Comparison of ENCODE assay signal across 1 cellular context in the genomic region with DNA sequence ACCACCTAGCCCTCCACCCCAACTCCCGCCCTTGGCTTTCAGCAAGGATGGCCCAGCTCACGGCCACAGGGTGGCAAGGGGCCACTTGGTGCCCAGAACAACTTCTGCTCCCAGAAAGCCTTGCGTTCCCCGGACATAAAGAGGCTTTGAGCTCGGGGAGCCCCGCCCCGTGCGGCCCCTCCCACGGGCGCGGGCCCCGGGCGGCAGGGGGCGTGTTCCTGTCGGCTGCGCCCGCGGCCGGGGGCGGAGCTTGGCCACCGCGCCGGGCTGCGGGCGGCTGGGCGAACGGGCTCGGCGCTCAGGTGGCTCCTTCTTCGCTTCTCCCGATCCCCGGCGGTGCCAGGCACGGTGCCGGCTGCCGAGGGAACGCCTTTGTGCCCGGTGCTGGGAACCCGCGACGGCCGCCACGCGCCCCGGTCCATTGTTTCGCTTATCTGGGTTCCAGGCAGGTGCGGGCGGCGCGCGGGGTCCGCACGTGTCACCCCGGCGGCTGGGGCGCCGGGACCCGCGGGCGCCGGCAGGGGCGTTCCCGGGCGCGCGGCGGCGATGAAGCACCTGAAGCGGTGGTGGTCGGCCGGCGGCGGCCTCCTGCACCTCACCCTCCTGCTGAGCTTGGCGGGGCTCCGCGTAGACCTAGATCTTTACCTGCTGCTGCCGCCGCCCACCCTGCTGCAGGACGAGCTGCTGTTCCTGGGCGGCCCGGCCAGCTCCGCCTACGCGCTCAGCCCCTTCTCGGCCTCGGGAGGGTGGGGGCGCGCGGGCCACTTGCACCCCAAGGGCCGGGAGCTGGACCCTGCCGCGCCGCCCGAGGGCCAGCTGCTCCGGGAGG.
TF ChIP-seq lines count a peak whose summit lies in the region.

TSS of gene NFE2L3 (plus strand) at position 246 of the 829 bp plus-strand sequence. CDS start at position 547, 301 bp downstream.

TF ChIP-seq in HepG2, 621 proteins besides CTCF, POLR2A, EP300 and RAD21 (continued from another document and continues in another):
- TF ChIP-seq FOXO4 (CRISPR knock-in tag; conservative IDR thresholded peaks at IDR 0.05) (0 out of 2 replicates have a peak, but pooled peaks have one; percentile 78), CCDC6 (CRISPR knock-in tag; IDR thresholded peaks at IDR 0.05) (peak; percentile 66; the same call in 1 of the 2 replicates), ZSCAN5A (CRISPR knock-in tag; IDR thresholded peaks at IDR 0.05; ENCODE audit: borderline replicate concordance) (no peak), KDM3A (CRISPR knock-in tag; IDR thresholded peaks at IDR 0.05; ENCODE audit: low read depth) (no peak), ZSCAN25 (CRISPR knock-in tag; IDR thresholded peaks at IDR 0.05) (no peak), MXI1 (IDR thresholded peaks at IDR 0.05; ENCODE audit: borderline replicate concordance, low read depth, low read length) (no peak), RBM22 (optimal IDR thresholded peaks at IDR 0.05; ENCODE audit: low read length) (no peak), ZNF768 (CRISPR knock-in tag; IDR thresholded peaks at IDR 0.05) (peak; percentile 16; the same call in 1 of the 2 replicates), ZNF747 (CRISPR knock-in tag; IDR thresholded peaks at IDR 0.05; ENCODE audit: borderline replicate concordance) (0 out of 2 replicates have a peak, but pooled peaks have one; percentile 6), GTF2F1 (IDR thresholded peaks at IDR 0.05; ENCODE audit: low read length) (no peak), ZBTB49 (CRISPR knock-in tag; IDR thresholded peaks at IDR 0.05; ENCODE audit: borderline replicate concordance) (no peak), TAF1 (CRISPR knock-in tag; IDR thresholded peaks at IDR 0.05) (peak; percentile 37; the same call in 1 of the 2 replicates), RBFOX2 (IDR thresholded peaks at IDR 0.05; ENCODE audit: low read depth, low read length) (0 out of 2 replicates have a peak, but pooled peaks have one; percentile 34), KLF6 (CRISPR knock-in tag; IDR thresholded peaks at IDR 0.05) (no peak), SMAD1 (CRISPR knock-in tag; IDR thresholded peaks at IDR 0.05; ENCODE audit: borderline replicate concordance, low read depth) (0 out of 2 replicates have a peak, but pooled peaks have one; percentile 35), ZMAT3 (CRISPR knock-in tag; conservative IDR thresholded peaks at IDR 0.05) (0 out of 2 replicates have a peak, but pooled peaks have one; percentile 54), POLR2G (IDR thresholded peaks at IDR 0.05; ENCODE audit: low read depth, low read length) (peak; percentile 71), SCMH1 (CRISPR knock-in tag; IDR thresholded peaks at IDR 0.05; ENCODE audit: borderline replicate concordance) (no peak), ZNF235 (CRISPR knock-in tag; IDR thresholded peaks at IDR 0.05; ENCODE audit: borderline replicate concordance) (no peak), PBX3 (CRISPR knock-in tag; IDR thresholded peaks at IDR 0.05; ENCODE audit: borderline replicate concordance) (no peak), ZNF143 (CRISPR knock-in tag; IDR thresholded peaks at IDR 0.05) (peak; percentile 82), GABPB1 (CRISPR knock-in tag; IDR thresholded peaks at IDR 0.05) (peak; percentile 36; the same call in 1 of the 2 replicates), SOX5 (CRISPR knock-in tag; IDR thresholded peaks at IDR 0.05; ENCODE audit: borderline replicate concordance) (no peak), PRMT3 (CRISPR knock-in tag; IDR thresholded peaks at IDR 0.05; ENCODE audit: borderline replicate concordance, low read depth) (0 out of 2 replicates have a peak, but pooled peaks have one; percentile 63), ZBTB20 (CRISPR knock-in tag; IDR thresholded peaks at IDR 0.05; ENCODE audit: borderline replicate concordance, low read depth) (no peak), ZNF552 (CRISPR knock-in tag; IDR thresholded peaks at IDR 0.05; ENCODE audit: borderline replicate concordance) (no peak), ZIK1 (CRISPR knock-in tag; IDR thresholded peaks at IDR 0.05; ENCODE audit: borderline replicate concordance, low read depth) (no peak), CSRNP1 (CRISPR knock-in tag; IDR thresholded peaks at IDR 0.05) (no peak), PPARG (CRISPR knock-in tag; conservative IDR thresholded peaks at IDR 0.05) (no peak), ZNF562 (CRISPR knock-in tag; IDR thresholded peaks at IDR 0.05; ENCODE audit: borderline replicate concordance) (no peak)
- TF ChIP-seq, protein P1, sequence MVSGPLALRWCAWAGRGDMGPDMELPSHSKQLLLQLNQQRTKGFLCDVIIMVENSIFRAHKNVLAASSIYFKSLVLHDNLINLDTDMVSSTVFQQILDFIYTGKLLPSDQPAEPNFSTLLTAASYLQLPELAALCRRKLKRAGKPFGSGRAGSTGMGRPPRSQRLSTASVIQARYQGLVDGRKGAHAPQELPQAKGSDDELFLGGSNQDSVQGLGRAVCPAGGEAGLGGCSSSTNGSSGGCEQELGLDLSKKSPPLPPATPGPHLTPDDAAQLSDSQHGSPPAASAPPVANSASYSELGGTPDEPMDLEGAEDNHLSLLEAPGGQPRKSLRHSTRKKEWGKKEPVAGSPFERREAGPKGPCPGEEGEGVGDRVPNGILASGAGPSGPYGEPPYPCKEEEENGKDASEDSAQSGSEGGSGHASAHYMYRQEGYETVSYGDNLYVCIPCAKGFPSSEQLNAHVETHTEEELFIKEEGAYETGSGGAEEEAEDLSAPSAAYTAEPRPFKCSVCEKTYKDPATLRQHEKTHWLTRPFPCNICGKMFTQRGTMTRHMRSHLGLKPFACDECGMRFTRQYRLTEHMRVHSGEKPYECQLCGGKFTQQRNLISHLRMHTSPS (CRISPR knock-in tag; IDR thresholded peaks at IDR 0.05; ENCODE audit: low read depth): peak; percentile 61; the same call in 1 of the 2 replicates
- TF ChIP-seq, protein P2, sequence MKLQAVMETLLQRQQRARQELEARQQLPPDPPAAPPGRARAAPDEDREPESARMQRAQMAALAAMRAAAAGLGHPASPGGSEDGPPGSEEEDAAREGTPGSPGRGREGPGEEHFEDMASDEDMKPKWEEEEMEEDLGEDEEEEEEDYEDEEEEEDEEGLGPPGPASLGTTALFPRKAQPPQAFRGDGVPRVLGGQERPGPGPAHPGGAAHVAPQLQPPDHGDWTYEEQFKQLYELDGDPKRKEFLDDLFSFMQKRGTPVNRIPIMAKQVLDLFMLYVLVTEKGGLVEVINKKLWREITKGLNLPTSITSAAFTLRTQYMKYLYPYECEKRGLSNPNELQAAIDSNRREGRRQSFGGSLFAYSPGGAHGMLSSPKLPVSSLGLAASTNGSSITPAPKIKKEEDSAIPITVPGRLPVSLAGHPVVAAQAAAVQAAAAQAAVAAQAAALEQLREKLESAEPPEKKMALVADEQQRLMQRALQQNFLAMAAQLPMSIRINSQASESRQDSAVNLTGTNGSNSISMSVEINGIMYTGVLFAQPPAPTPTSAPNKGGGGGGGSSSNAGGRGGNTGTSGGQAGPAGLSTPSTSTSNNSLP (IDR thresholded peaks at IDR 0.05; ENCODE audit: low read depth, low read length): no peak
- TF ChIP-seq, protein P3, sequence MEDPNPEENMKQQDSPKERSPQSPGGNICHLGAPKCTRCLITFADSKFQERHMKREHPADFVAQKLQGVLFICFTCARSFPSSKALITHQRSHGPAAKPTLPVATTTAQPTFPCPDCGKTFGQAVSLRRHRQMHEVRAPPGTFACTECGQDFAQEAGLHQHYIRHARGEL (CRISPR knock-in tag; IDR thresholded peaks at IDR 0.05): no peak
- TF ChIP-seq, protein P4, sequence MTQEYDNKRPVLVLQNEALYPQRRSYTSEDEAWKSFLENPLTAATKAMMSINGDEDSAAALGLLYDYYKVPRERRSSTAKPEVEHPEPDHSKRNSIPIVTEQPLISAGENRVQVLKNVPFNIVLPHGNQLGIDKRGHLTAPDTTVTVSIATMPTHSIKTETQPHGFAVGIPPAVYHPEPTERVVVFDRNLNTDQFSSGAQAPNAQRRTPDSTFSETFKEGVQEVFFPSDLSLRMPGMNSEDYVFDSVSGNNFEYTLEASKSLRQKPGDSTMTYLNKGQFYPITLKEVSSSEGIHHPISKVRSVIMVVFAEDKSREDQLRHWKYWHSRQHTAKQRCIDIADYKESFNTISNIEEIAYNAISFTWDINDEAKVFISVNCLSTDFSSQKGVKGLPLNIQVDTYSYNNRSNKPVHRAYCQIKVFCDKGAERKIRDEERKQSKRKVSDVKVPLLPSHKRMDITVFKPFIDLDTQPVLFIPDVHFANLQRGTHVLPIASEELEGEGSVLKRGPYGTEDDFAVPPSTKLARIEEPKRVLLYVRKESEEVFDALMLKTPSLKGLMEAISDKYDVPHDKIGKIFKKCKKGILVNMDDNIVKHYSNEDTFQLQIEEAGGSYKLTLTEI (CRISPR knock-in tag; conservative IDR thresholded peaks at IDR 0.05): no peak
